1 cellular context compared by ENCODE assay signal in genomic region chr22:50525991-50526848, GRCh38.
TF ChIP-seq lines count a peak whose summit lies in the region.

No MANE protein-coding gene starts in this region.

TF ChIP-seq in SK-N-SH treated with all-trans-retinoic acid at 6 μM for 48 hours, 23 proteins besides CTCF, POLR2A, EP300 and RAD21 (continued from another document):
- TF ChIP-seq, protein P1, sequence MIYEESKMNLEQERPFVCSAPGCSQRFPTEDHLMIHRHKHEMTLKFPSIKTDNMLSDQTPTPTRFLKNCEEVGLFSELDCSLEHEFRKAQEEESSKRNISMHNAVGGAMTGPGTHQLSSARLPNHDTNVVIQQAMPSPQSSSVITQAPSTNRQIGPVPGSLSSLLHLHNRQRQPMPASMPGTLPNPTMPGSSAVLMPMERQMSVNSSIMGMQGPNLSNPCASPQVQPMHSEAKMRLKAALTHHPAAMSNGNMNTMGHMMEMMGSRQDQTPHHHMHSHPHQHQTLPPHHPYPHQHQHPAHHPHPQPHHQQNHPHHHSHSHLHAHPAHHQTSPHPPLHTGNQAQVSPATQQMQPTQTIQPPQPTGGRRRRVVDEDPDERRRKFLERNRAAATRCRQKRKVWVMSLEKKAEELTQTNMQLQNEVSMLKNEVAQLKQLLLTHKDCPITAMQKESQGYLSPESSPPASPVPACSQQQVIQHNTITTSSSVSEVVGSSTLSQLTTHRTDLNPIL (CRISPR knock-in tag; IDR thresholded peaks at IDR 0.05; ENCODE audit: low read depth), result no peak
